In genomic region chr18:13105059-13105458, GRCh38 we compare ENCODE assay signal across 22 cellular contexts.
DNase-seq lines count a peak whose midpoint lies in the region; ATAC-seq and TF ChIP-seq lines count a peak whose summit lies in the region.
"Had no signal": no experiment of that assay in that cellular context is flagged by ENCODE, and none has a peak within 500 bp of the region (broad histone marks: within the 10 kb centered on the region; RNA-seq: fewer than 3 reads in every experiment).

No MANE protein-coding gene starts in this region.

- ATAC-seq in effector memory CD8-positive, alpha-beta T cell (replicated peaks): no peak
- peak; percentile 81 to 97 (median 87) for ATAC-seq in natural killer cell
- ATAC-seq: GM12878 had no signal

- H3K4me3 Mint-ChIP-seq in effector memory CD8-positive, alpha-beta T cell: no peak overlapping the region
- no peak overlapping the region for H3K4me3 Mint-ChIP-seq in natural killer cell
- H3K4me3 Mint-ChIP-seq: CD14-positive monocyte; CD4-positive, alpha-beta memory T cell; CD4-positive, CD25-positive, alpha-beta regulatory T cell; CD8-positive, alpha-beta memory T cell had no signal

- no peak for TF ChIP-seq CTCF in natural killer cell (IDR thresholded peaks at IDR 0.05)
- TF ChIP-seq CTCF in colonic mucosa (IDR thresholded peaks at IDR 0.05): no peak

- H3K27me3 ChIP-seq in colonic mucosa: no peaks in the 10 kb centered on the region
- H3K27me3 ChIP-seq: BE2C, BLaER1 had no signal

- H3K36me3 ChIP-seq in colonic mucosa: no peaks in the 10 kb centered on the region

- no peak overlapping the region for H3K4me3 ChIP-seq in colonic mucosa
- H3K4me3 ChIP-seq: BLaER1, GM12878 had no signal

- H3K27ac ChIP-seq in colonic mucosa: no peak overlapping the region
- H3K27ac ChIP-seq: BLaER1 had no signal

- intact Hi-C loops in natural killer cell (cut with micrococcal nuclease) (no loop called here), colonic mucosa (cut with DNase I) (no loop called here)

- no peaks in the 10 kb centered on the region for H3K9me3 ChIP-seq in colonic mucosa
- H3K9me3 ChIP-seq: BE2C, Caco-2 had no signal

- H3K9ac ChIP-seq in colonic mucosa (ENCODE audit: low read depth in 2 of 2, low read length in 2 of 2): no peak overlapping the region
- H3K9ac ChIP-seq: BLaER1 had no signal

- peaks cover 67% of the 10 kb centered on the region for H3K36me3 Mint-ChIP-seq in effector memory CD8-positive, alpha-beta T cell (ENCODE audit: insufficient read depth)
- H3K36me3 Mint-ChIP-seq in natural killer cell: peaks cover 47% of the 10 kb centered on the region

- H3K27me3 Mint-ChIP-seq in effector memory CD8-positive, alpha-beta T cell: no peaks in the 10 kb centered on the region
- H3K27me3 Mint-ChIP-seq in natural killer cell (ENCODE audit: low read depth in 2 of 2): no peaks in the 10 kb centered on the region
- H3K27me3 Mint-ChIP-seq: CD4-positive, alpha-beta memory T cell; CD4-positive, CD25-positive, alpha-beta regulatory T cell had no signal

- peaks cover 0 to 10% of the 10 kb centered on the region in 2 donors for H3K9me3 Mint-ChIP-seq in effector memory CD8-positive, alpha-beta T cell
- H3K9me3 Mint-ChIP-seq in natural killer cell: peaks cover 3 to 4% of the 10 kb centered on the region in 2 donors
- H3K9me3 Mint-ChIP-seq: CD4-positive, alpha-beta memory T cell; CD8-positive, alpha-beta memory T cell had no signal

- no peak for DNase-seq in effector memory CD8-positive, alpha-beta T cell
- DNase-seq in natural killer cell (no peak), DMS153 (lab: John Stamatoyannopoulos, UW) (no peak), COLO829 (ENCODE audit: low spot score) (no peak), colonic mucosa (no peak)
- DNase-seq: 8988T; ACHN; BE2C; C1 segment of cervical spinal cord; Caco-2; Calu3; CD4-positive, alpha-beta memory T cell; CD4-positive, CD25-positive, alpha-beta regulatory T cell; CD8-positive, alpha-beta memory T cell; DMS53; DMS79; DND-41; EL; GDM1 had no signal

- H3K4me1 ChIP-seq in colonic mucosa: no peaks in the 10 kb centered on the region
- H3K4me1 ChIP-seq: BE2C, BLaER1, Caco-2 had no signal

- H3K27ac Mint-ChIP-seq in effector memory CD8-positive, alpha-beta T cell: peak overlapping the region; percentile 73 to 88
- H3K27ac Mint-ChIP-seq in natural killer cell: peak overlapping the region; percentile 79 to 87
- H3K27ac Mint-ChIP-seq: CD4-positive, CD25-positive, alpha-beta regulatory T cell had no signal

- peaks cover 2 to 19% of the 10 kb centered on the region in 2 donors for H3K4me1 Mint-ChIP-seq in effector memory CD8-positive, alpha-beta T cell (ENCODE audit: low read depth in 2 of 2)
- peaks cover 22 to 29% of the 10 kb centered on the region in 2 donors for H3K4me1 Mint-ChIP-seq in natural killer cell
- H3K4me1 Mint-ChIP-seq: CD14-positive monocyte; CD8-positive, alpha-beta memory T cell had no signal
